16 cellular contexts compared by ENCODE assay signal in genomic region chr6:122623279-122623678, GRCh38. TPM values are rescaled to one million over a fixed set of nuclear protein-coding genes. Genes with fewer than 3 reads are reported as not detected.
DNase-seq lines count a peak whose midpoint lies in the region; TF ChIP-seq lines count a peak whose summit lies in the region.
"Had no signal": no experiment of that assay in that cellular context is flagged by ENCODE, and none has a peak within 500 bp of the region (broad histone marks: within the 10 kb centered on the region; RNA-seq: fewer than 3 reads in every experiment).

No MANE protein-coding gene starts in this region.

- H3K27me3 Mint-ChIP-seq in T-helper 2 cell treated with Interferon-gamma antibody and Interleukin-4, amounts not matched to agents 5 μg/mL and 100 μg/mL, for 36 hours (ENCODE audit: low read depth), result peaks cover 5% of the 10 kb centered on the region

- H3K4me3 Mint-ChIP-seq in T-helper 2 cell treated with Interferon-gamma antibody and Interleukin-4, amounts not matched to agents 5 μg/mL and 100 μg/mL, for 36 hours, result no peak overlapping the region
- H3K4me3 Mint-ChIP-seq: CD4-positive, alpha-beta memory T cell had no signal

- no peaks in the 10 kb centered on the region for H3K9me3 Mint-ChIP-seq in T-helper 2 cell treated with Interferon-gamma antibody and Interleukin-4, amounts not matched to agents 5 μg/mL and 100 μg/mL, for 36 hours

- peak; percentile 58 for DNase-seq in NCI-H146 (lab: John Stamatoyannopoulos, UW)
- peak; percentile 42 for DNase-seq in amniotic epithelial cell (ENCODE audit: low read depth)
- DNase-seq in fibroblast of pulmonary artery (ENCODE audit: low read depth), result peak; percentile 3
- DNase-seq in renal cortical epithelial cell (ENCODE audit: low read depth), result peak; percentile 5
- no peak for DNase-seq in COR-L47 (lab: John Stamatoyannopoulos, UW)
- DNase-seq in T-helper 2 cell treated with Interferon-gamma antibody and Interleukin-4, amounts not matched to agents 5 μg/mL and 100 μg/mL, for 36 hours (ENCODE audit: low spot score), result no peak
- DNase-seq in NCI-H2227 treated with DMSO at 0.1 percent for 48 hours (lab: John Stamatoyannopoulos, UW), result no peak
- DNase-seq: CD4-positive, alpha-beta memory T cell; DMS79; NCI-H2171; NCI-H446 treated with DMSO at 0.1 percent for 48 hours; NCI-H774; SHP77; SK-N-SH had no signal

- H3K27ac Mint-ChIP-seq in T-helper 2 cell treated with Interferon-gamma antibody and Interleukin-4, amounts not matched to agents 5 μg/mL and 100 μg/mL, for 36 hours, result no peak overlapping the region
- H3K27ac Mint-ChIP-seq: CD4-positive, alpha-beta memory T cell had no signal

- no peaks in the 10 kb centered on the region for H3K4me1 Mint-ChIP-seq in T-helper 2 cell treated with Interferon-gamma antibody and Interleukin-4, amounts not matched to agents 5 μg/mL and 100 μg/mL, for 36 hours (ENCODE audit: low read depth)
- H3K4me1 Mint-ChIP-seq: CD4-positive, alpha-beta memory T cell had no signal

- H3K4me3 ChIP-seq in fibroblast of pulmonary artery (replicated peaks; ENCODE audit: low read depth, low read length), result no peak overlapping the region
- H3K4me3 ChIP-seq: BLaER1, K562 had no signal

- H3K36me3 Mint-ChIP-seq in T-helper 2 cell treated with Interferon-gamma antibody and Interleukin-4, amounts not matched to agents 5 μg/mL and 100 μg/mL, for 36 hours (ENCODE audit: low read depth), result no peaks in the 10 kb centered on the region
- H3K36me3 Mint-ChIP-seq: CD4-positive, alpha-beta memory T cell had no signal

- no peak for TF ChIP-seq CTCF in fibroblast of pulmonary artery (IDR thresholded peaks at IDR 0.05; ENCODE audit: low read length, missing control alignments)

RNA-seq across cellular contexts. Expression of gene PKIB, which starts 13.1 kb away (rescaled TPM):
- total RNA-seq in renal cortical epithelial cell, result 3.6 and 29.3 TPM in 2 replicates

Comparison
In these comparisons a context has a peak if more than half of its experiments do, and no peak if none do; other contexts are left out.
1. DNase-seq: peak in NCI-H146 (single experiment), amniotic epithelial cell (single experiment), fibroblast of pulmonary artery (single experiment) and renal cortical epithelial cell (single experiment); none in COR-L47 (single experiment), T-helper 2 cell treated with Interferon-gamma antibody and Interleukin-4, amounts not matched to agents 5 μg/mL and 100 μg/mL, for 36 hours (single experiment) and NCI-H2227 treated with DMSO at 0.1 percent for 48 hours (single experiment).